In genomic region chr2:32738939-32739338, GRCh38 we compare ENCODE assay signal across 23 cellular contexts.
DNase-seq lines count a peak whose midpoint lies in the region; ATAC-seq, FAIRE-seq and TF ChIP-seq lines count a peak whose summit lies in the region.
"Had no signal": no experiment of that assay in that cellular context is flagged by ENCODE, and none has a peak within 500 bp of the region (broad histone marks: within the 10 kb centered on the region; RNA-seq: fewer than 3 reads in every experiment).

No MANE protein-coding gene starts in this region.

- H3K27me3 Mint-ChIP-seq in GM23338 (ENCODE audit: insufficient read depth, low read depth, poor library complexity), result no peaks in the 10 kb centered on the region
- H3K27me3 Mint-ChIP-seq: CD8-positive, alpha-beta memory T cell had no signal

- H3F3A ChIP-seq in GM23338 (replicated peaks; ENCODE audit: low read depth), result no peaks in the 10 kb centered on the region

- no peaks in the 10 kb centered on the region for H4K20me1 ChIP-seq in GM23338 (replicated peaks; ENCODE audit: insufficient read depth)

- ATAC-seq in GM23338, result no peak
- ATAC-seq in HG02642 (IDR thresholded peaks at IDR 0.05; ENCODE audit: poor library complexity, unreplicated experiment), result no peak
- no peak for ATAC-seq in HG02973 (IDR thresholded peaks at IDR 0.05; ENCODE audit: unreplicated experiment)
- ATAC-seq: GM12878, HepG2, Right ventricle myocardium inferior had no signal

- no peak overlapping the region for H3K4me3 Mint-ChIP-seq in GM23338
- H3K4me3 Mint-ChIP-seq: CD8-positive, alpha-beta memory T cell; H9; HFFc6 had no signal

- H3K4me3 ChIP-seq in GM23338, result no peak overlapping the region
- H3K4me3 ChIP-seq: GM12878 had no signal

- no peaks in the 10 kb centered on the region for H3K9me2 ChIP-seq in GM23338 (ENCODE audit: insufficient read depth)

- H3K9me3 Mint-ChIP-seq in GM23338, result no peaks in the 10 kb centered on the region
- H3K9me3 Mint-ChIP-seq: CD8-positive, alpha-beta memory T cell; H9; HFFc6 had no signal

- H3K27ac Mint-ChIP-seq in GM23338, result peak overlapping the region; percentile 80; the same call in 1 of the 2 replicates
- H3K27ac Mint-ChIP-seq: CD8-positive, alpha-beta memory T cell; H9; HFFc6 had no signal

- H3K79me2 ChIP-seq in GM23338 (replicated peaks; ENCODE audit: insufficient read depth), result no peaks in the 10 kb centered on the region

- peak; percentile 3 for FAIRE-seq in TTC549 (lab: Jason Lieb, UNC)
- FAIRE-seq: A204.1, GM12878, HepG2 had no signal

- DNase-seq in EH (ENCODE audit: low read depth) (peak; percentile 23), GM23338 (ENCODE audit: low spot score) (no peak), epithelial cell of prostate (ENCODE audit: low read depth, low spot score) (no peak), OCI-M2 (lab: John Stamatoyannopoulos, UW; ENCODE audit: unreplicated experiment) (no peak)
- DNase-seq: CD8-positive, alpha-beta memory T cell; H9; HFFc6; NCI-H1105; NCI-H146; NCI-H2029; NCI-H2171 treated with DMSO at 0.1 percent for 48 hours; NCI-H526; OCI-M1 had no signal

- H3K4me1 Mint-ChIP-seq in GM23338, result peaks cover 9% of the 10 kb centered on the region; the same call in 2 of the 3 replicates
- H3K4me1 Mint-ChIP-seq: CD8-positive, alpha-beta memory T cell had no signal

- no peaks in the 10 kb centered on the region for H3K27me3 ChIP-seq in GM23338 (ENCODE audit: insufficient read depth)

- H3K36me3 Mint-ChIP-seq in GM23338 (ENCODE audit: low read depth), result no peaks in the 10 kb centered on the region

- no peaks in the 10 kb centered on the region for H3K36me3 ChIP-seq in GM23338 (ENCODE audit: insufficient read depth)

- H3K4me2 ChIP-seq in GM23338, result no peak overlapping the region
- H3K4me2 ChIP-seq: KMS-11 had no signal

- no peak overlapping the region for H2AFZ ChIP-seq in GM23338

- H3K4me1 ChIP-seq in GM23338 (ENCODE audit: insufficient read depth), result no peaks in the 10 kb centered on the region

- no peak overlapping the region for H3K27ac ChIP-seq in GM23338 (ENCODE audit: low read depth)
- H3K27ac ChIP-seq in epithelial cell of prostate, result peak overlapping the region; percentile 7
- H3K27ac ChIP-seq: C4-2B, HL-60, KMS-11 had no signal

- TF ChIP-seq CTCF in GM23338 (conservative IDR thresholded peaks at IDR 0.05; ENCODE audit: low read depth in 2 of 2), result no peak

TF ChIP-seq in GM23338, 12 proteins besides CTCF, POLR2A, EP300 and RAD21:
- no peak for TF ChIP-seq REST (IDR thresholded peaks at IDR 0.05; ENCODE audit: unreplicated experiment)
- no peak for TF ChIP-seq ZNF462 (CRISPR knock-in tag; IDR thresholded peaks at IDR 0.05)
- no peak for TF ChIP-seq EZH2phosphoT487 (IDR thresholded peaks at IDR 0.05; ENCODE audit: unreplicated experiment)
- no peak for TF ChIP-seq STAT1 (IDR thresholded peaks at IDR 0.05; ENCODE audit: unreplicated experiment)
- no peak for TF ChIP-seq CREB1 (CRISPR knock-in tag; IDR thresholded peaks at IDR 0.05; ENCODE audit: low read depth)
- no peak for TF ChIP-seq NANOG (IDR thresholded peaks at IDR 0.05; ENCODE audit: borderline replicate concordance)
- no peak for TF ChIP-seq ZNF114 (CRISPR knock-in tag; IDR thresholded peaks at IDR 0.05)
- TF ChIP-seq EZH2 (IDR thresholded peaks at IDR 0.05; ENCODE audit: low read depth, unreplicated experiment), result no peak
- TF ChIP-seq POLR2AphosphoS5 (IDR thresholded peaks at IDR 0.05; ENCODE audit: low read depth), result no peak
- no peak for TF ChIP-seq ETS1 (IDR thresholded peaks at IDR 0.05)
- no peak for TF ChIP-seq ZNF331 (CRISPR knock-in tag; IDR thresholded peaks at IDR 0.05; ENCODE audit: low read depth)
- TF ChIP-seq JUNB (IDR thresholded peaks at IDR 0.05; ENCODE audit: unreplicated experiment), result no peak
